18 cellular contexts compared by ENCODE assay signal in genomic region chr19:1393841-1394240, GRCh38.
"Had no signal": no experiment of that assay in that cellular context is flagged by ENCODE, and none has a peak within 500 bp of the region (broad histone marks: within the 10 kb centered on the region; RNA-seq: fewer than 3 reads in every experiment).

No MANE protein-coding gene starts in this region.

- H3K27ac ChIP-seq: breast epithelium, coronary artery, epithelial cell of prostate, left lung, sigmoid colon, upper lobe of left lung had no signal

- H3K4me2 ChIP-seq: smooth muscle cell had no signal

- H3K4me1 ChIP-seq: breast epithelium, left lung had no signal

- ATAC-seq: activated CD4-positive, CD25-positive, alpha-beta regulatory T cell treated with anti-CD3 and anti-CD28 coated beads, Interleukin-2, amount 50 U/mL, for 24 hours; activated naive CD4-positive, alpha-beta T cell treated with anti-CD3 and anti-CD28 coated beads, Interleukin-2, amount 50 U/mL, for 72 hours; left lung had no signal

- H3K4me3 ChIP-seq: coronary artery, left lung, lung, sigmoid colon, smooth muscle cell, upper lobe of left lung had no signal

- DNase-seq: activated CD4-positive, alpha-beta memory T cell treated with anti-CD3 and anti-CD28 coated beads, Interleukin-2, amount 10 ng/mL, durations not matched to agents 7 days and 5 days; activated CD4-positive, alpha-beta T cell treated with anti-CD3 and anti-CD28 coated beads, Interleukin-2, amount 10 ng/mL, durations not matched to agents 24 days and 14 days; foreskin fibroblast; left lung; naive B cell; sigmoid colon; stimulated activated CD4-positive, alpha-beta T cell treated with anti-CD3 and anti-CD28 coated beads, Interleukin-15, amount 100 ng/mL, for 24 hours; stimulated activated CD8-positive, alpha-beta memory T cell treated with anti-CD3 and anti-CD28 coated beads, Interleukin-4, amount 100 ng/mL, for 48 hours; stimulated activated naive B cell treated with anti-CD40 and anti-IgM and Interleukin-4, amounts not matched to agents 10 μg/mL and 1 μg/mL and 100 μg/mL, for 72 hours had no signal

- H3K27me3 ChIP-seq: breast epithelium, sigmoid colon, upper lobe of left lung had no signal

- FAIRE-seq: astrocyte had no signal

- H3K9me3 ChIP-seq: breast epithelium, left lung, sigmoid colon, upper lobe of left lung had no signal
